Comparison of ENCODE assay signal across 10 cellular contexts in the genomic region with DNA sequence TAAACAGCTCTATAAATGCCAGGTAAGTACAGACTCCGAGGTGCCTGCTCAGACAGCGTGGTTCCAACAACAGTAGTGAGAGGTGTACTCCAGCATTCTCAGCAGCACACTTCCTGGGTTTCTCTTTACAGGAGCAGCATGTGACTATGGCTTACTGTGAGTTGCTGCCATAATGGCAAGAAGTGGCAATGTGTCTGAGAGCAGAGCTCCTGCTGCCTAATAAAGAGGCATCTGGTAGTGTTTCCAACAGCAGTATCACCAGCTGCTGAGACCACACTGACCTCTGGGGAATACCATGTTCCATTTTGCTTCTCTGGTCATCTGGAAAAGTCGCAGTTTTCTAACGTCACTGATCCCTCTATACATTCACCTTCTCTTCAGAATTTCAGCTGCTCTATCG.
DNase-seq lines count a peak whose midpoint lies in the region; ATAC-seq and TF ChIP-seq lines count a peak whose summit lies in the region.
"Had no signal": no experiment of that assay in that cellular context is flagged by ENCODE, and none has a peak within 500 bp of the region (broad histone marks: within the 10 kb centered on the region; RNA-seq: fewer than 3 reads in every experiment).

No MANE protein-coding gene starts in this region.

- BruUV-seq in Panc1 (replicated peaks; lab: Mats Ljungman, UMichigan), result no TSS peak

- DNase-seq in NCI-H82 (lab: John Stamatoyannopoulos, UW) (peak; percentile 58), NCI-H82 treated with DMSO at 0.1 percent for 48 hours (lab: John Stamatoyannopoulos, UW; ENCODE audit: unreplicated experiment) (no peak), NCI-H1092 (lab: John Stamatoyannopoulos, UW) (peak; percentile 14), Panc1 (ENCODE audit: low read depth, low spot score) (peak; percentile 8), AG08395 (ENCODE audit: low spot score) (no peak), gastrocnemius medialis (no peak), mucosa of gallbladder (ENCODE audit: low spot score) (no peak)
- no peak for DNase-seq in stimulated activated naive B cell treated with anti-CD40 and anti-IgM and Interleukin-4, amounts not matched to agents 10 μg/mL and 1 μg/mL and 100 μg/mL, for 72 hours
- DNase-seq: activated naive CD4-positive, alpha-beta T cell treated with anti-CD3 and anti-CD28 coated beads for 36 hours had no signal

- CTCF ChIA-PET in Panc1 (lab: Charles Lee), result no interaction called here

- H3K9me3 ChIP-seq in Panc1 (ENCODE audit: control insufficient read depth, insufficient read depth, low read depth, low read length), result no peaks in the 10 kb centered on the region
- H3K9me3 ChIP-seq in gastrocnemius medialis, result no peaks in the 10 kb centered on the region
- H3K9me3 ChIP-seq: neutrophil had no signal

- ATAC-seq in Panc1 (no peak; the same call in 1 of the 2 replicates), gastrocnemius medialis (no peak)
- peak; percentile 72 to 75 for ATAC-seq in stimulated activated naive B cell treated with anti-CD40 and anti-IgM and Interleukin-4, amounts not matched to agents 10 μg/mL and 1 μg/mL and 100 μg/mL, for 72 hours (replicated peaks)

- H3K4me3 Mint-ChIP-seq in stimulated activated naive B cell treated with anti-CD40 and anti-IgM and Interleukin-4, amounts not matched to agents 10 μg/mL and 1 μg/mL and 100 μg/mL, for 72 hours, result peak overlapping the region in 1 of 2 donors; percentile 11
- H3K4me3 Mint-ChIP-seq: activated naive CD4-positive, alpha-beta T cell treated with anti-CD3 and anti-CD28 coated beads for 36 hours had no signal

- no peaks in the 10 kb centered on the region for H3K36me3 Mint-ChIP-seq in stimulated activated naive B cell treated with anti-CD40 and anti-IgM and Interleukin-4, amounts not matched to agents 10 μg/mL and 1 μg/mL and 100 μg/mL, for 72 hours

- H3K9me3 Mint-ChIP-seq in stimulated activated naive B cell treated with anti-CD40 and anti-IgM and Interleukin-4, amounts not matched to agents 10 μg/mL and 1 μg/mL and 100 μg/mL, for 72 hours, result no peaks in the 10 kb centered on the region
- H3K9me3 Mint-ChIP-seq: activated naive CD4-positive, alpha-beta T cell treated with anti-CD3 and anti-CD28 coated beads for 36 hours had no signal

- no peak for TF ChIP-seq CTCF in Panc1 (IDR thresholded peaks at IDR 0.05)
- TF ChIP-seq CTCF in gastrocnemius medialis (IDR thresholded peaks at IDR 0.05 in 4 of 5, conservative IDR thresholded peaks at IDR 0.05 in 1 of 5), result no peak

- H3K36me3 ChIP-seq in Panc1 (ENCODE audit: control insufficient read depth, insufficient read depth, low read length) (no peaks in the 10 kb centered on the region; the same call in 1 of the 2 replicates), gastrocnemius medialis (no peaks in the 10 kb centered on the region)
- H3K36me3 ChIP-seq: neutrophil had no signal

- H3K4me1 ChIP-seq in Panc1 (ENCODE audit: control insufficient read depth, insufficient read depth, low read length), result no peaks in the 10 kb centered on the region
- no peaks in the 10 kb centered on the region for H3K4me1 ChIP-seq in gastrocnemius medialis

- H3K27me3 Mint-ChIP-seq in stimulated activated naive B cell treated with anti-CD40 and anti-IgM and Interleukin-4, amounts not matched to agents 10 μg/mL and 1 μg/mL and 100 μg/mL, for 72 hours, result no peaks in the 10 kb centered on the region

- H3K27ac ChIP-seq in Panc1 (ENCODE audit: low read length), result no peak overlapping the region
- H3K27ac ChIP-seq in gastrocnemius medialis, result no peak overlapping the region
- H3K27ac ChIP-seq: neutrophil had no signal

- intact Hi-C loops in Panc1 (cut with micrococcal nuclease; ENCODE audit: unreplicated experiment) (no loop called here), gastrocnemius medialis (cut with DNase I; ENCODE audit: low total_unique reads) (no loop called here)

- H3K27me3 ChIP-seq in Panc1 (ENCODE audit: control insufficient read depth, insufficient read depth, low read length), result no peaks in the 10 kb centered on the region
- H3K27me3 ChIP-seq in gastrocnemius medialis, result no peaks in the 10 kb centered on the region
- H3K27me3 ChIP-seq: neutrophil had no signal

- POLR2A ChIA-PET in Panc1 (lab: Charles Lee), result no interaction called here

- 0 out of 4 replicates have a peak overlapping the region, but pooled peaks of 1 of the 2 experiments have one; percentile 4 for H3K4me3 ChIP-seq in Panc1 (ENCODE audit: low read depth in 2 of 2, low read length in 2 of 2)
- H3K4me3 ChIP-seq in gastrocnemius medialis, result no peak overlapping the region

- H3K4me1 Mint-ChIP-seq in stimulated activated naive B cell treated with anti-CD40 and anti-IgM and Interleukin-4, amounts not matched to agents 10 μg/mL and 1 μg/mL and 100 μg/mL, for 72 hours, result no peaks in the 10 kb centered on the region

- H3K27ac Mint-ChIP-seq in stimulated activated naive B cell treated with anti-CD40 and anti-IgM and Interleukin-4, amounts not matched to agents 10 μg/mL and 1 μg/mL and 100 μg/mL, for 72 hours, result peak overlapping the region; percentile 14
- H3K27ac Mint-ChIP-seq: activated naive CD4-positive, alpha-beta T cell treated with anti-CD3 and anti-CD28 coated beads for 36 hours had no signal

- in situ Hi-C loops in Panc1 (cut with HindIII; ENCODE audit: low pct_unique_long_range_greater_than_20kb, low sequenced_read_pairs), result no loop called here
- in situ Hi-C loops in gastrocnemius medialis (cut with MboI; ENCODE audit: low sequenced_read_pairs in 4 of 4), result no loop called here

- TF ChIP-seq POLR2A in gastrocnemius medialis (IDR thresholded peaks at IDR 0.05), result no peak

Comparison
In these comparisons a context has a peak if more than half of its experiments do, and no peak if none do; other contexts are left out.
1. DNase-seq: peak in NCI-H82 (single experiment), NCI-H1092 (single experiment) and Panc1 (single experiment); none in NCI-H82 treated with DMSO at 0.1 percent for 48 hours (single experiment), stimulated activated naive B cell treated with anti-CD40 and anti-IgM and Interleukin-4, amounts not matched to agents 10 μg/mL and 1 μg/mL and 100 μg/mL, for 72 hours (single experiment), AG08395 (single experiment), gastrocnemius medialis (0 of 2) and mucosa of gallbladder (single experiment).
2. ATAC-seq: peak in stimulated activated naive B cell treated with anti-CD40 and anti-IgM and Interleukin-4, amounts not matched to agents 10 μg/mL and 1 μg/mL and 100 μg/mL, for 72 hours (2 of 2); none in Panc1 (single experiment) and gastrocnemius medialis (0 of 2).